8 cellular contexts compared by ENCODE assay signal in genomic region chr1:214602764-214603657, GRCh38. TPM values are rescaled to one million over a fixed set of nuclear protein-coding genes. Genes with fewer than 3 reads are reported as not detected.
DNase-seq lines count a peak whose midpoint lies in the region; ATAC-seq and TF ChIP-seq lines count a peak whose summit lies in the region.

Gene CENPF, plus strand, starts transcription at chr1:214603195. Its CDS starts 10,560 bp downstream, at chr1:214613755.

- H3K27ac ChIP-seq in dorsolateral prefrontal cortex (no peak within 1 kb of the TSS), right lobe of liver (no peak within 1 kb of the TSS)

- no peaks in the 10 kb centered on the region for H3K27me3 ChIP-seq in dorsolateral prefrontal cortex
- H3K27me3 ChIP-seq in right lobe of liver, result no peaks in the 10 kb centered on the region

- H3K36me3 ChIP-seq in right lobe of liver, result no peaks in the 10 kb centered on the region

- 2% methylated on average over 21 of the region's 65 CpGs for WGBS in right lobe of liver (ENCODE audit: insufficient coverage, low coverage, low lambda C conversion rate, missing lambda C conversion rate)

- DNase-seq in CD1c-positive myeloid dendritic cell (ENCODE audit: extremely low spot score) (peak; percentile 98), NCI-H748 treated with DMSO at 0.1 percent for 48 hours (lab: John Stamatoyannopoulos, UW) (peak; percentile 89), dorsolateral prefrontal cortex (peak; percentile 73 to 99 (median 95)), right lobe of liver (peak; percentile 91 to 94 (median 92))
- DNase-seq in activated CD4-positive, alpha-beta T cell treated with anti-CD3 and anti-CD28 coated beads, Interleukin-2, amount 50 U/mL, for 24 hours (ENCODE audit: low read depth in 1 of 2, low spot score in 1 of 2), result peak; percentile 84 to 92
- DNase-seq in stimulated activated CD4-positive, alpha-beta T cell treated with anti-CD3 and anti-CD28 coated beads, Interleukin-4, amount 100 ng/mL, for 4 hours, result peak; percentile 83 to 92

- ATAC-seq in GM19372 (IDR thresholded peaks at IDR 0.05; ENCODE audit: low read depth, unreplicated experiment) (peak; percentile 100), HG03558 (IDR thresholded peaks at IDR 0.05; ENCODE audit: extremely low read depth, unreplicated experiment) (peak; percentile 100), right lobe of liver (peak; percentile 99 to 100 (median 100))

- no peaks in the 10 kb centered on the region for H3K9me3 ChIP-seq in right lobe of liver

- peak in 52 of 56 donors; percentile 22 to 72 (median 52) for TF ChIP-seq CTCF in dorsolateral prefrontal cortex (IDR thresholded peaks at IDR 0.05 in 54 of 56, conservative IDR thresholded peaks at IDR 0.05 in 2 of 56; ENCODE audit: low read depth in 1 of 56, partially characterized antibody in 56 of 56)
- peak in 2 of 4 donors; percentile 23 to 34 for TF ChIP-seq CTCF in right lobe of liver (IDR thresholded peaks at IDR 0.05)

- no peak for TF ChIP-seq POLR2A in right lobe of liver (IDR thresholded peaks at IDR 0.05)

- H3K4me1 ChIP-seq in right lobe of liver, result no peaks in the 10 kb centered on the region

- intact Hi-C loops in dorsolateral prefrontal cortex (cut with DNase I) (no loop called here), right lobe of liver (cut with DNase I) (no loop called here)

- H3K4me3 ChIP-seq in dorsolateral prefrontal cortex, result peak within 1 kb of the TSS; percentile 49 to 94 (median 83)
- peak within 1 kb of the TSS; percentile 61 to 68 (median 65) for H3K4me3 ChIP-seq in right lobe of liver

RNA-seq across cellular contexts. Expression of gene CENPF, which starts in this region (rescaled TPM):
- total RNA-seq in dorsolateral prefrontal cortex (1 to 10 TPM in 102 of 120 experiments, under 1 TPM in 18; 0.35 to 6.5 (median 1.9) TPM), right lobe of liver (1 to 10 TPM in 3 of 6 experiments, under 1 TPM in 3; 0.13 to 3.3 (median 1.0) TPM)
